ENCODE assay signal across 9 cellular contexts in the genomic region with DNA sequence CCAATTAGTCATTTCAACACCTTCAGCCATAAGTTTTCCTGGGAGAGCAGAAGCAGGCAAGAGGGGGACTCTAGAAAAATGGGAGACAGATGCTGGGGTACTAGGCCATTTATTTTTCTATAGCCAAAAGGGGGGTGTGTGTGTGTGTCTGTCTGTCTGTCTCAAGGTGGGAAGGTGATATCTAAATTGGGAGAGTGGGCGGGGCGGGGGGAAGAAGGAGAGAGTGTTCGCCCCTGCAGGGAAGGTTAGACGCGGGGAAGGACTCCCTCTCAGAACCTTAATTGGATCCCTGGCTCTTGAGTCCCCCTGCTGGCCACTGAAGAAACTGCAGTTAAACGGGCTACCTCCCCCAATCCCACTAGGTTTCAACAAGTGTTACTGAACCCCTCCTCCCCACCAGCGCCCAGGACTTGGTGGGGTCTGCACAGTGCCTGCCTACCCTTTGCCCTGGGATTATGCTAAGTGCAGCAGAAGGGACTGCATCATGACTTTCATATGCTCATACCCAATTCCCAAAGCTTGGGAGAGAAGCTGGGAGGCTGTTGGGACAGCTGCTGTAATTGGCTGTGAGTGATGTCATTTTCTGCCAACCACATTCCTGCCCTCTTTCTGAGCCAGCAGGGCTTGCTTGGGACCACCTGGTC. TPM values are rescaled to one million over a fixed set of nuclear protein-coding genes. Genes with fewer than 3 reads are reported as not detected.
A peak's percentile ranks its signal among the peaks of the same experiment; 100 is the strongest.
DNase-seq lines count a peak whose midpoint lies in the region; ATAC-seq, FAIRE-seq and TF ChIP-seq lines count a peak whose summit lies in the region.
"Had no signal": no experiment of that assay in that cellular context is flagged by ENCODE, and none has a peak within 500 bp of the region (broad histone marks: within the 10 kb centered on the region; RNA-seq: fewer than 3 reads in every experiment).

No MANE protein-coding gene starts in this region.

- in situ Hi-C loops in GM13977 (cut with MboI; ENCODE audit: low pct_unique_long_range_greater_than_20kb, low sequenced_read_pairs, unreplicated experiment): no loop called here

- CTCF ChIA-PET in A549 (lab: Yijun Ruan, JAX): interaction anchor here (0.6 to 17.1 kb wide), 27 partner anchors 9 to 314 kb away, joined by 3 to 181 read pairs (median 4); no protein-coding TSS in a partner anchor

- no peak overlapping the region for H3K4me3 Mint-ChIP-seq in chondrocyte (ENCODE audit: unreplicated experiment)

- no peaks in the 10 kb centered on the region for H3K27me3 Mint-ChIP-seq in chondrocyte (ENCODE audit: low read depth)

- H3K4me3 ChIP-seq in A549: no peak overlapping the region
- no peak overlapping the region for H3K4me3 ChIP-seq in right lobe of liver
- H3K4me3 ChIP-seq: skin epidermis had no signal

- FAIRE-seq in A549 (lab: Jason Lieb, UNC): no peak

- H3K27ac ChIP-seq in A549 (no peak overlapping the region), right lobe of liver (no peak overlapping the region)
- H3K27ac ChIP-seq: skin epidermis had no signal

- DNase-seq in A549 (ENCODE audit: low read depth in 1 of 2, low spot score in 1 of 2) (peak; percentile 43 to 77), GM13977 (ENCODE audit: low spot score) (peak; percentile 92), NCI-H345 (lab: John Stamatoyannopoulos, UW) (peak; percentile 54), chondrocyte (ENCODE audit: low spot score) (no peak), right lobe of liver (peak in 2 of 3 donors; percentile 54 to 73)
- DNase-seq in activated CD4-positive, alpha-beta T cell treated with anti-CD3 and anti-CD28 coated beads for 4 hours: peak; percentile 67 to 82
- peak; percentile 57 to 65 (median 59) for DNase-seq in stimulated activated CD4-positive, alpha-beta T cell treated with anti-CD3 and anti-CD28 coated beads, TNF-alpha, amount 100 ng/mL, for 48 hours (ENCODE audit: low read depth in 3 of 3)

- TF ChIP-seq RAD21 in A549 (conservative IDR thresholded peaks at IDR 0.05 in 1 of 2, IDR thresholded peaks at IDR 0.05 in 1 of 2): peak; percentile 90 to 92

- H3K36me3 Mint-ChIP-seq in chondrocyte (ENCODE audit: low read depth): peaks cover 15% of the 10 kb centered on the region

- peaks cover 0 to 30% (median 3%) of the 10 kb centered on the region in 4 donors for H3K36me3 ChIP-seq in right lobe of liver

- H3K9me3 ChIP-seq in A549: no peaks in the 10 kb centered on the region
- no peaks in the 10 kb centered on the region for H3K9me3 ChIP-seq in right lobe of liver

- TF ChIP-seq POLR2A in A549 (IDR thresholded peaks at IDR 0.05; ENCODE audit: low read length) (no peak), right lobe of liver (IDR thresholded peaks at IDR 0.05) (no peak)

- no peaks in the 10 kb centered on the region for H3K4me1 Mint-ChIP-seq in chondrocyte (ENCODE audit: low read depth)

- WGBS in A549 (ENCODE audit: missing lambda C conversion rate): 3% methylated on average over 7 of the region's 7 CpGs
- 4% methylated on average over 7 of the region's 7 CpGs for WGBS in right lobe of liver (ENCODE audit: insufficient coverage, low coverage, low lambda C conversion rate, missing lambda C conversion rate)

- ATAC-seq in A549 (peak; percentile 78 to 90), right lobe of liver (peak; percentile 79 to 90 (median 86)), HG02981 (IDR thresholded peaks at IDR 0.05; ENCODE audit: unreplicated experiment) (no peak)

- no peak overlapping the region for H3K4me2 ChIP-seq in A549

- no peak overlapping the region for H3K27ac Mint-ChIP-seq in chondrocyte (ENCODE audit: unreplicated experiment)

- intact Hi-C loops in right lobe of liver (cut with DNase I): loop anchor here (5.0 to 10.0 kb wide), 3 partner anchors 130 to 220 kb away; no protein-coding TSS in a partner anchor

- POLR2A ChIA-PET in A549 (lab: Yijun Ruan, JAX): no interaction called here

- no peaks in the 10 kb centered on the region for H3K9me3 Mint-ChIP-seq in chondrocyte (ENCODE audit: low read depth)

- H3K4me1 ChIP-seq in A549: peaks cover 5% of the 10 kb centered on the region; the same call in 2 of the 3 replicates
- H3K4me1 ChIP-seq in right lobe of liver: no peaks in the 10 kb centered on the region

- no peak for TF ChIP-seq EP300 in A549 (IDR thresholded peaks at IDR 0.05)

- TF ChIP-seq CTCF in A549 (IDR thresholded peaks at IDR 0.05) (peak; percentile 73), GM13977 (IDR thresholded peaks at IDR 0.05; ENCODE audit: extremely low read depth, insufficient read depth, missing control alignments) (peak; percentile 92), chondrocyte (IDR thresholded peaks at IDR 0.05) (peak; percentile 91), right lobe of liver (IDR thresholded peaks at IDR 0.05) (peak; percentile 87 to 91 (median 89))

- H3K27me3 ChIP-seq in right lobe of liver: no peaks in the 10 kb centered on the region

TF ChIP-seq in A549, 52 proteins besides CTCF, POLR2A, EP300 and RAD21:
- no peak for TF ChIP-seq RCOR1 (IDR thresholded peaks at IDR 0.05; ENCODE audit: low read depth, low read length)
- TF ChIP-seq CBX8 (IDR thresholded peaks at IDR 0.05): no peak
- peak; percentile 89 for TF ChIP-seq SMC3 (IDR thresholded peaks at IDR 0.05)
- TF ChIP-seq MYC (IDR thresholded peaks at IDR 0.05; ENCODE audit: borderline replicate concordance, low read length): no peak

RNA-seq across cellular contexts. Expression of a gene that starts 45.8 kb away (rescaled TPM):
- polyA plus RNA-seq in A549 (2011; rRNA removed) (2.6 and 3.2 TPM in 2 replicates), A549 (2017; fragmentation: RNase III; extraction: RNeasy Plus Mini Kit Qiagen cat#74134 plus additional on column Dnase treatment) (12.5 to 14.5 TPM (median 14.2 TPM) in 3 replicates)
- polyA plus RNA-seq in A549 (2012; cell fraction: cytosol; rRNA removed): 8.7 and 13.3 TPM in 2 replicates
- 12.8 and 21.3 TPM in 2 replicates for polyA plus RNA-seq in A549 (2012; cell fraction: nucleus; rRNA removed)
- 4.1 and 5.5 TPM in 2 replicates for polyA minus RNA-seq in A549 (2011; rRNA and poly(A)+ RNA removed)
- total RNA-seq in chondrocyte (17.2 to 19.8 TPM (median 18.6 TPM) in 3 replicates), right lobe of liver (10 to 100 TPM; 12.6 to 19.2 (median 14.9) TPM)

RNA-seq across cellular contexts. Expression of a gene that starts 46.3 kb away (rescaled TPM):
- polyA plus RNA-seq in A549 (2011; rRNA removed) (0.06 and 0.26 TPM in 2 replicates), A549 (2017; fragmentation: RNase III; extraction: RNeasy Plus Mini Kit Qiagen cat#74134 plus additional on column Dnase treatment) (0.21 to 0.30 TPM (median 0.28 TPM) in 3 replicates)
- polyA plus RNA-seq in A549 (2012; cell fraction: cytosol; rRNA removed): 0.29 and 0.48 TPM in 2 replicates
- 0.70 and 0.84 TPM in 2 replicates for polyA plus RNA-seq in A549 (2012; cell fraction: nucleus; rRNA removed)
- 0.50 and 0.88 TPM in 2 replicates for polyA minus RNA-seq in A549 (2011; rRNA and poly(A)+ RNA removed)
- total RNA-seq in chondrocyte (31.8 to 62.6 TPM (median 33.7 TPM) in 3 replicates), right lobe of liver (1 to 10 TPM in 2 of 6 experiments, under 1 TPM in 1, not detected in 3; 0.29 to 2.4 (median 1.1) TPM)
